ENCODE assay signal across 8 cellular contexts in genomic region chr19:12639901-12640613, GRCh38. TPM values are rescaled to one million over a fixed set of nuclear protein-coding genes. Genes with fewer than 3 reads are reported as not detected.
DNase-seq lines count a peak whose midpoint lies in the region; ATAC-seq and TF ChIP-seq lines count a peak whose summit lies in the region.

No MANE protein-coding gene starts in this region.

- no peaks in the 10 kb centered on the region for H3K9me3 Mint-ChIP-seq in activated naive CD4-positive, alpha-beta T cell treated with anti-CD3 and anti-CD28 coated beads, Interleukin-2, amount 50 U/mL, for 72 hours

- H3K9me3 ChIP-seq in trophoblast cell (ENCODE audit: insufficient read depth, low read depth, low read length) (peaks cover 4% of the 10 kb centered on the region), thyroid gland (no peaks in the 10 kb centered on the region)

- no peak overlapping the region for H3K4ac ChIP-seq in trophoblast cell (ENCODE audit: low read depth, low read length)

- H3K18ac ChIP-seq in trophoblast cell (ENCODE audit: low read length) = peak overlapping the region; percentile 12

- no peak for TF ChIP-seq POLR2A in thyroid gland (IDR thresholded peaks at IDR 0.05)

- H4K8ac ChIP-seq in trophoblast cell (ENCODE audit: low read depth, low read length) = no peak overlapping the region

- H3K27me3 ChIP-seq in trophoblast cell (ENCODE audit: insufficient read depth, low read length) (no peaks in the 10 kb centered on the region), thyroid gland (no peaks in the 10 kb centered on the region)

- no peaks in the 10 kb centered on the region for H3K79me2 ChIP-seq in trophoblast cell (ENCODE audit: control insufficient read depth, insufficient read depth, low read length, poor library complexity)

- peaks cover 0 to 4% of the 10 kb centered on the region in 2 donors for H3K36me3 Mint-ChIP-seq in activated naive CD4-positive, alpha-beta T cell treated with anti-CD3 and anti-CD28 coated beads, Interleukin-2, amount 50 U/mL, for 72 hours

- no peak overlapping the region for H2AK5ac ChIP-seq in trophoblast cell (ENCODE audit: low read length)

- H3K4me2 ChIP-seq in trophoblast cell (ENCODE audit: low read length) = peak overlapping the region; percentile 44

- H3K36me3 ChIP-seq in trophoblast cell (ENCODE audit: control insufficient read depth in 1 of 2, insufficient read depth in 2 of 2, low read length in 2 of 2) (no peaks in the 10 kb centered on the region), thyroid gland (no peaks in the 10 kb centered on the region)

- H3K79me1 ChIP-seq in trophoblast cell (ENCODE audit: low read length) = no peaks in the 10 kb centered on the region

- H2AFZ ChIP-seq in trophoblast cell (ENCODE audit: insufficient read depth, low read length, poor library complexity) = peak overlapping the region; percentile 54

- H3K27ac ChIP-seq in trophoblast cell (ENCODE audit: low read depth, low read length) (no peak overlapping the region), thyroid gland (peak overlapping the region in 1 of 3 donors; percentile 10)

- H4K91ac ChIP-seq in trophoblast cell (ENCODE audit: low read depth, low read length) = no peak overlapping the region

- peak; percentile 94 to 95 for ATAC-seq in activated naive CD4-positive, alpha-beta T cell treated with anti-CD3 and anti-CD28 coated beads, Interleukin-2, amount 50 U/mL, for 72 hours
- no peak for ATAC-seq in HG02884 (IDR thresholded peaks at IDR 0.05; ENCODE audit: unreplicated experiment)

- no peak overlapping the region for H3K23ac ChIP-seq in trophoblast cell (ENCODE audit: low read length)

- H3K14ac ChIP-seq in trophoblast cell (ENCODE audit: low read length) = peak overlapping the region; percentile 1

- H2BK12ac ChIP-seq in trophoblast cell (ENCODE audit: low read length) = no peak overlapping the region

- no CpG with 5 or more reads among the region's 39 CpGs for WGBS in trophoblast cell (ENCODE audit: extremely low coverage, insufficient coverage, insufficient read length)
- WGBS in thyroid gland, 2 donors = 7 to 13% methylated on average over 21 to 27 of the region's 39 CpGs

- DNase-seq in GM04504 (ENCODE audit: low read depth) (peak; percentile 48), SKM-1 (lab: John Stamatoyannopoulos, UW; ENCODE audit: unreplicated experiment) (peak; percentile 74), cardiac septum (ENCODE audit: low spot score) (peak; percentile 94), trophoblast cell (peak; percentile 63 to 77), thyroid gland (peak; percentile 82 to 88)
- DNase-seq in Jurkat, Clone E6-1 (ENCODE audit: low read depth, low spot score) = peak; percentile 58
- peak; percentile 87 to 92 for DNase-seq in activated naive CD4-positive, alpha-beta T cell treated with anti-CD3 and anti-CD28 coated beads, Interleukin-2, amount 50 U/mL, for 72 hours (ENCODE audit: low spot score in 2 of 2)

- H3K4me1 ChIP-seq in trophoblast cell (ENCODE audit: control insufficient read depth in 1 of 2, insufficient read depth in 2 of 2, low read length in 2 of 2) (peaks cover 2 to 5% of the 10 kb centered on the region in 2 experiments), thyroid gland (peaks cover 4% of the 10 kb centered on the region in 2 donors)

- no peak overlapping the region for H2BK120ac ChIP-seq in trophoblast cell (ENCODE audit: insufficient read depth, low read length, poor library complexity)

- H3K4me3 ChIP-seq in Jurkat, Clone E6-1 (ENCODE audit: low read length) = no peak overlapping the region
- no peak overlapping the region for H3K4me3 ChIP-seq in trophoblast cell (ENCODE audit: low read depth, low read length)
- peak overlapping the region in 1 of 3 donors; percentile 0 for H3K4me3 ChIP-seq in thyroid gland (replicated peaks in 1 of 3)

- no peak overlapping the region for H3K9ac ChIP-seq in trophoblast cell (ENCODE audit: low read length)

- TF ChIP-seq CTCF in thyroid gland (IDR thresholded peaks at IDR 0.05) = peak; percentile 62 to 86 (median 74)

- H4K12ac ChIP-seq in trophoblast cell (ENCODE audit: low read depth, low read length) = no peak overlapping the region

- intact Hi-C loops in cardiac septum (cut with DNase I) = no loop called here
- intact Hi-C loops in thyroid gland (cut with DNase I) = no loop called here

- H3K27ac Mint-ChIP-seq in activated naive CD4-positive, alpha-beta T cell treated with anti-CD3 and anti-CD28 coated beads, Interleukin-2, amount 50 U/mL, for 72 hours = peak overlapping the region; percentile 23 to 81

- H2BK5ac ChIP-seq in trophoblast cell (ENCODE audit: low read depth, low read length, poor library complexity) = no peak overlapping the region

RNA-seq across cellular contexts. Expression of gene MAN2B1, which starts 26.5 kb away (rescaled TPM):
- polyA plus RNA-seq in Jurkat, Clone E6-1 (2012; ENCODE audit: insufficient read depth, insufficient read length) = 27.9 TPM
- 100 to 1,000 TPM; 136 to 174 TPM for total RNA-seq in activated naive CD4-positive, alpha-beta T cell treated with anti-CD3 and anti-CD28 coated beads, Interleukin-2, amount 50 U/mL, for 72 hours
- total RNA-seq in cardiac septum (20.6 TPM), thyroid gland (100 to 1,000 TPM in 1 of 4 donors, 10 to 100 TPM in 3; 38.0 to 106 (median 82.5) TPM)
- 68.1 and 68.3 TPM in 2 replicates for polyA plus RNA-seq in trophoblast cell (2013)

RNA-seq across cellular contexts. Expression of gene WDR83, which starts 26.6 kb away (rescaled TPM):
- polyA plus RNA-seq in Jurkat, Clone E6-1 (2012; ENCODE audit: insufficient read depth, insufficient read length) = 41.6 TPM
- 10 to 100 TPM; 14.9 to 21.8 TPM for total RNA-seq in activated naive CD4-positive, alpha-beta T cell treated with anti-CD3 and anti-CD28 coated beads, Interleukin-2, amount 50 U/mL, for 72 hours
- total RNA-seq in cardiac septum (10.0 TPM), thyroid gland (10 to 100 TPM in 3 of 4 donors, 1 to 10 TPM in 1; 9.5 to 17.5 (median 14.3) TPM)
- polyA plus RNA-seq in trophoblast cell (2013) = 6.7 and 7.5 TPM in 2 replicates

RNA-seq across cellular contexts. Expression of gene ZNF791, which starts 29.3 kb away (rescaled TPM):
- polyA plus RNA-seq in Jurkat, Clone E6-1 (2012; ENCODE audit: insufficient read depth, insufficient read length) = 9.3 TPM
- 10 to 100 TPM; 14.7 to 16.7 TPM for total RNA-seq in activated naive CD4-positive, alpha-beta T cell treated with anti-CD3 and anti-CD28 coated beads, Interleukin-2, amount 50 U/mL, for 72 hours
- 14.8 TPM for total RNA-seq in cardiac septum
- 20.6 and 22.2 TPM in 2 replicates for polyA plus RNA-seq in trophoblast cell (2013)
- total RNA-seq in thyroid gland = 10 to 100 TPM; 37.8 to 44.9 (median 39.5) TPM

RNA-seq across cellular contexts. Expression of gene ZNF490, which starts 29.4 kb away (rescaled TPM):
- polyA plus RNA-seq in Jurkat, Clone E6-1 (2012; ENCODE audit: insufficient read depth, insufficient read length) = 1.00 TPM
- total RNA-seq in activated naive CD4-positive, alpha-beta T cell treated with anti-CD3 and anti-CD28 coated beads, Interleukin-2, amount 50 U/mL, for 72 hours = 1 to 10 TPM; 5.2 to 8.4 TPM
- 5.1 TPM for total RNA-seq in cardiac septum
- 3.3 and 3.8 TPM in 2 replicates for polyA plus RNA-seq in trophoblast cell (2013)
- total RNA-seq in thyroid gland = 10 to 100 TPM; 11.3 to 28.9 (median 17.5) TPM

RNA-seq across cellular contexts. Expression of gene DHPS, which starts 41.6 kb away (rescaled TPM):
- polyA plus RNA-seq in Jurkat, Clone E6-1 (2012; ENCODE audit: insufficient read depth, insufficient read length) = 200 TPM
- total RNA-seq in activated naive CD4-positive, alpha-beta T cell treated with anti-CD3 and anti-CD28 coated beads, Interleukin-2, amount 50 U/mL, for 72 hours = 100 to 1,000 TPM; 148 to 193 TPM
- total RNA-seq in cardiac septum (49.0 TPM), thyroid gland (100 to 1,000 TPM; 105 to 122 (median 115) TPM)
- polyA plus RNA-seq in trophoblast cell (2013) = 53.8 and 54.8 TPM in 2 replicates
